ENCODE assay signal across 8 cellular contexts in genomic region chr16:49858200-49859129, GRCh38. TPM values are rescaled to one million over a fixed set of nuclear protein-coding genes. Genes with fewer than 3 reads are reported as not detected.
DNase-seq lines count a peak whose midpoint lies in the region; ATAC-seq and TF ChIP-seq lines count a peak whose summit lies in the region.

No MANE protein-coding gene starts in this region.

- H3K9ac ChIP-seq in duodenal mucosa (ENCODE audit: low read depth in 1 of 2, low read length in 2 of 2), result peak overlapping the region in 1 of 2 donors; percentile 1

- intact Hi-C loops in stomach (cut with DNase I; ENCODE audit: low total_unique reads), result no loop called here

- DNase-seq in RPMI8226 (peak; percentile 72), mesothelial cell of epicardium (ENCODE audit: low spot score in 2 of 2, unreplicated experiment in 2 of 2) (peak in 1 of 2 experiments; percentile 70), stomach (no peak), NCI-H526 treated with DMSO at 0.1 percent for 48 hours (lab: John Stamatoyannopoulos, UW) (no peak), globus pallidus (ENCODE audit: low spot score) (no peak)

- no peaks in the 10 kb centered on the region for H3K9me3 Mint-ChIP-seq in mesothelial cell of epicardium

- H3K4me1 ChIP-seq in DOHH2 (ENCODE audit: control insufficient read depth, low read length), result peaks cover 13% of the 10 kb centered on the region; the same call in 1 of the 2 replicates
- peaks cover 14 to 19% of the 10 kb centered on the region in 2 donors for H3K4me1 ChIP-seq in duodenal mucosa (ENCODE audit: control insufficient read depth in 1 of 2, insufficient read depth in 2 of 2, low read length in 2 of 2)
- peaks cover 33 to 51% (median 41%) of the 10 kb centered on the region in 4 donors for H3K4me1 ChIP-seq in stomach

- peaks cover 26% of the 10 kb centered on the region for H3K27me3 Mint-ChIP-seq in mesothelial cell of epicardium (ENCODE audit: low read depth)

- H3K27ac Mint-ChIP-seq in mesothelial cell of epicardium, result no peak overlapping the region

- WGBS in stomach, 5 donors, result 0 to 2% (median 1%) methylated on average over 30 to 90 of the region's 90 CpGs

- H3K4me1 Mint-ChIP-seq in mesothelial cell of epicardium, result peaks cover 23% of the 10 kb centered on the region

- H3K36me3 ChIP-seq in DOHH2 (ENCODE audit: control insufficient read depth, low read length) (no peaks in the 10 kb centered on the region), duodenal mucosa (ENCODE audit: control insufficient read depth in 1 of 2, insufficient read depth in 2 of 2, low read length in 2 of 2) (no peaks in the 10 kb centered on the region), stomach (no peaks in the 10 kb centered on the region)

- no peaks in the 10 kb centered on the region for H4K20me1 ChIP-seq in DOHH2 (ENCODE audit: control insufficient read depth, insufficient read depth, low read depth, low read length)

- no peak for TF ChIP-seq POLR2A in stomach (IDR thresholded peaks at IDR 0.05)

- peak overlapping the region; percentile 51 for H3K4me2 ChIP-seq in DOHH2 (ENCODE audit: low read length)

- no peaks in the 10 kb centered on the region for H3K9me2 ChIP-seq in DOHH2 (replicated peaks; ENCODE audit: control insufficient read depth, low read length)

- no peaks in the 10 kb centered on the region for H3K36me3 Mint-ChIP-seq in mesothelial cell of epicardium

- peak overlapping the region; percentile 66 for H3K4me3 Mint-ChIP-seq in mesothelial cell of epicardium

- no peaks in the 10 kb centered on the region for H3K79me2 ChIP-seq in DOHH2 (ENCODE audit: control insufficient read depth, low read length)

- H3F3A ChIP-seq in DOHH2 (ENCODE audit: control insufficient read depth, insufficient read depth), result no peaks in the 10 kb centered on the region

- H3K9me3 ChIP-seq in DOHH2 (ENCODE audit: control insufficient read depth, insufficient read depth, low read length) (no peaks in the 10 kb centered on the region), duodenal mucosa (ENCODE audit: control insufficient read depth in 1 of 2, low read length in 2 of 2) (no peaks in the 10 kb centered on the region), stomach (no peaks in the 10 kb centered on the region)

- no peak for TF ChIP-seq CTCF in DOHH2 (IDR thresholded peaks at IDR 0.05; ENCODE audit: low read depth, low read length, poor library complexity, severe bottlenecking)
- TF ChIP-seq CTCF in mesothelial cell of epicardium (IDR thresholded peaks at IDR 0.05; ENCODE audit: unreplicated experiment), result no peak
- TF ChIP-seq CTCF in stomach (IDR thresholded peaks at IDR 0.05), result no peak

- no peak for TF ChIP-seq EP300 in stomach (IDR thresholded peaks at IDR 0.05)

- H3K4me3 ChIP-seq in DOHH2 (ENCODE audit: low read length) (peak overlapping the region; percentile 10; the same call in 1 of the 2 replicates), duodenal mucosa (ENCODE audit: low read depth in 1 of 2, low read length in 2 of 2) (peak overlapping the region; percentile 45 to 55), stomach (peak overlapping the region; percentile 70 to 79 (median 76))

- no peak overlapping the region for H3K27ac ChIP-seq in DOHH2 (ENCODE audit: low read depth, low read length)
- H3K27ac ChIP-seq in duodenal mucosa (ENCODE audit: low read depth, low read length), result peak overlapping the region; percentile 42
- peak overlapping the region; percentile 58 to 95 (median 89) for H3K27ac ChIP-seq in stomach

- ATAC-seq in HG03108 (IDR thresholded peaks at IDR 0.05; ENCODE audit: unreplicated experiment), result no peak

- peaks cover 62% of the 10 kb centered on the region for H3K27me3 ChIP-seq in DOHH2 (ENCODE audit: control insufficient read depth, low read length)
- H3K27me3 ChIP-seq in duodenal mucosa (ENCODE audit: control insufficient read depth in 1 of 2, insufficient read depth in 2 of 2, low read length in 2 of 2), result peaks cover 15 to 36% of the 10 kb centered on the region in 2 donors
- H3K27me3 ChIP-seq in stomach, result peaks cover 0 to 64% (median 24%) of the 10 kb centered on the region in 3 donors

RNA-seq across cellular contexts. Expression of gene ZNF423, which starts 2.6 kb away (rescaled TPM):
- total RNA-seq in mesothelial cell of epicardium (19.0 to 20.3 TPM (median 19.8 TPM) in 3 replicates), stomach (1 to 10 TPM in 3 of 5 donors, under 1 TPM in 2; 0.29 to 3.5 (median 1.3) TPM)
- 1 to 10 TPM in 1 of 3 donors, under 1 TPM in 2; 0.68 to 1.2 (median 0.81) TPM for polyA plus RNA-seq in stomach

Comparison
In these comparisons a context has a peak if more than half of its experiments do, and no peak if none do; other contexts are left out.
1. H3K4me3 ChIP-seq: peak in every context shown above with its lines; median percentile 76 in stomach; 50 in duodenal mucosa; 10 in DOHH2.